In genomic region chr4:6674500-6675149, GRCh38 we compare ENCODE assay signal across 8 cellular contexts. TPM values are rescaled to one million over a fixed set of nuclear protein-coding genes. Genes with fewer than 3 reads are reported as not detected.
A peak's percentile ranks its signal among the peaks of the same experiment; 100 is the strongest.
DNase-seq lines count a peak whose midpoint lies in the region; ATAC-seq lines count a peak whose summit lies in the region.

No MANE protein-coding gene starts in this region.

- DNase-seq in EL (peak; percentile 23), SK-N-DZ (ENCODE audit: low spot score) (peak; percentile 44), iPS-NIHi7 (ENCODE audit: extremely low spot score) (peak; percentile 36), hepatic stellate cell (ENCODE audit: low spot score) (no peak)
- peak; percentile 35 to 44 for DNase-seq in stimulated activated CD4-positive, alpha-beta T cell treated with anti-CD3 and anti-CD28 coated beads, Interleukin-15, amount 100 ng/mL, for 1 hour (ENCODE audit: low read depth in 1 of 2, low spot score in 1 of 2)

- H3K9me3 ChIP-seq in HUES48 (ENCODE audit: control insufficient read depth, insufficient read depth, low read length): no peaks in the 10 kb centered on the region

- H3K36me3 ChIP-seq in HUES48 (ENCODE audit: control insufficient read depth, insufficient read depth, low read length): peaks cover 29% of the 10 kb centered on the region

- peak; percentile 42 for ATAC-seq in GM21515 (IDR thresholded peaks at IDR 0.05; ENCODE audit: unreplicated experiment)

- peaks cover 15% of the 10 kb centered on the region for H3K4me1 ChIP-seq in HUES48 (ENCODE audit: control insufficient read depth, insufficient read depth, low read length)

- H3K27ac ChIP-seq in HUES48 (ENCODE audit: low read depth, low read length): peak overlapping the region; percentile 82
- peak overlapping the region; percentile 57 for H3K27ac ChIP-seq in angular gyrus (ENCODE audit: low read depth, low read length)

- H3K27me3 ChIP-seq in HUES48 (ENCODE audit: control insufficient read depth, insufficient read depth, low read length): no peaks in the 10 kb centered on the region

- peak overlapping the region; percentile 79 for H3K4me3 ChIP-seq in HUES48 (ENCODE audit: low read depth, low read length)

- peak overlapping the region; percentile 67 for H3K9ac ChIP-seq in HUES48 (ENCODE audit: low read depth, low read length)

RNA-seq across cellular contexts. Expression of gene S100P, which starts 19.1 kb away (rescaled TPM):
- polyA plus RNA-seq in SK-N-DZ (2014; cell fraction: cytosol; rRNA removed): not detected in 2 replicates
- not detected in 2 replicates for polyA plus RNA-seq in SK-N-DZ (2014; cell fraction: nucleus; rRNA removed)

RNA-seq across cellular contexts. Expression of gene MRFAP1, which starts 34.1 kb away (rescaled TPM):
- 96.6 and 102 TPM in 2 replicates for polyA plus RNA-seq in SK-N-DZ (2014; cell fraction: cytosol; rRNA removed)
- 37.6 and 55.0 TPM in 2 replicates for polyA plus RNA-seq in SK-N-DZ (2014; cell fraction: nucleus; rRNA removed)

RNA-seq across cellular contexts. Expression of gene MRFAP1L1, which starts 35.0 kb away (rescaled TPM):
- 95.9 and 120 TPM in 2 replicates for polyA plus RNA-seq in SK-N-DZ (2014; cell fraction: cytosol; rRNA removed)
- 59.3 and 63.9 TPM in 2 replicates for polyA plus RNA-seq in SK-N-DZ (2014; cell fraction: nucleus; rRNA removed)

RNA-seq across cellular contexts. Expression of gene BLOC1S4, which starts 41.3 kb away (rescaled TPM):
- 24.4 and 31.8 TPM in 2 replicates for polyA plus RNA-seq in SK-N-DZ (2014; cell fraction: cytosol; rRNA removed)
- 17.5 and 21.1 TPM in 2 replicates for polyA plus RNA-seq in SK-N-DZ (2014; cell fraction: nucleus; rRNA removed)
